Comparison of ENCODE assay signal across 21 cellular contexts in the genomic region with DNA sequence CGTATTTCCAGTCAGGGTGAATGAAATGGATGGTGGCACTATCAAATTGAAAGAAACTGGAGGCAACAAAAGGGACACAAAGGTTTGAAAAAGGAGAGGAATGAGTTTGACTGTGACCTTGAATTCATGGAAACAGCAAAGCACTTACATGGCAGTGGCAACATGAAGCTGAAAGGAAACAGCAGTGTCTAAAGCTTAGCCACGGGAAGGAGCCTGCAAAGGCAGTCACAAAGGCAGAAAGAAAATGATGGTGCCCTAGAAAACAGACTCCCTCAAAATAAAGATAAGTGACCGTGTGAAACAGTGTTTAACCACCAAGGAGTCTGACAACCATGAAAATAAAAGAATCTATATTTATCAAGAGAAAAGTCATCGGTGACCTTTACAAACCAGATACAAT. TPM values are rescaled to one million over a fixed set of nuclear protein-coding genes. Genes with fewer than 3 reads are reported as not detected.
DNase-seq lines count a peak whose midpoint lies in the region; ATAC-seq, FAIRE-seq and TF ChIP-seq lines count a peak whose summit lies in the region.
"Had no signal": no experiment of that assay in that cellular context is flagged by ENCODE, and none has a peak within 500 bp of the region (broad histone marks: within the 10 kb centered on the region; RNA-seq: fewer than 3 reads in every experiment).

No MANE protein-coding gene starts in this region.

- H3K4me1 ChIP-seq in left lung = no peaks in the 10 kb centered on the region
- H3K4me1 ChIP-seq: HAP-1 had no signal

- intact Hi-C loops in activated CD8-positive, alpha-beta T cell treated with anti-CD3 and anti-CD28 coated beads for 36 hours (cut with micrococcal nuclease) = no loop called here
- intact Hi-C loops in CD14-positive monocyte (cut with micrococcal nuclease) = no loop called here
- intact Hi-C loops in left lung (cut with DNase I) = no loop called here

- ATAC-seq in activated CD8-positive, alpha-beta T cell treated with anti-CD3 and anti-CD28 coated beads for 36 hours = no peak
- ATAC-seq in activated CD8-positive, alpha-beta T cell treated with anti-CD3 and anti-CD28 coated beads, Interleukin-2, amount 10 ng/mL, durations not matched to agents 7 days and 5 days = no peak
- ATAC-seq in naive B cell (ENCODE audit: low read depth in 2 of 2) = no peak
- ATAC-seq in left lung = no peak

- no peak for DNase-seq in activated CD8-positive, alpha-beta T cell treated with anti-CD3 and anti-CD28 coated beads for 36 hours
- DNase-seq in activated CD8-positive, alpha-beta T cell treated with anti-CD3 and anti-CD28 coated beads, Interleukin-2, amount 10 ng/mL, durations not matched to agents 7 days and 5 days = no peak
- DNase-seq in CD14-positive monocyte (ENCODE audit: low spot score) (no peak), naive B cell (no peak), HTR-8/SVneo (ENCODE audit: insufficient read length, low spot score) (no peak), left lung (no peak)
- DNase-seq: GM23248, KG1, NCI-H1092, NCI-H1436 treated with DMSO at 0.1 percent for 48 hours, NCI-H1930, NCI-H510A, SIG-M5 had no signal

- no peaks in the 10 kb centered on the region for H3K27me3 ChIP-seq in left lung

- no peaks in the 10 kb centered on the region for H3K27me3 Mint-ChIP-seq in activated CD8-positive, alpha-beta T cell treated with anti-CD3 and anti-CD28 coated beads for 36 hours
- H3K27me3 Mint-ChIP-seq in activated CD8-positive, alpha-beta T cell treated with anti-CD3 and anti-CD28 coated beads, Interleukin-2, amount 10 ng/mL, durations not matched to agents 7 days and 5 days (ENCODE audit: low read depth) = no peaks in the 10 kb centered on the region
- H3K27me3 Mint-ChIP-seq in CD14-positive monocyte (ENCODE audit: low read depth in 3 of 3) (peaks cover 0 to 2% (median 0%) of the 10 kb centered on the region in 3 donors), naive B cell (no peaks in the 10 kb centered on the region)
- no peaks in the 10 kb centered on the region for H3K27me3 Mint-ChIP-seq in activated naive CD8-positive, alpha-beta T cell

- POLR2A ChIA-PET in activated CD8-positive, alpha-beta T cell treated with anti-CD3 and anti-CD28 coated beads for 36 hours (lab: Charles Lee) = interaction anchor here (1.7 kb wide), 1 partner anchor 19 kb away, joined by 5 read pairs; no protein-coding TSS in a partner anchor
- POLR2A ChIA-PET in activated CD8-positive, alpha-beta T cell treated with anti-CD3 and anti-CD28 coated beads, Interleukin-2, amount 10 ng/mL, durations not matched to agents 7 days and 5 days (lab: Charles Lee) = no interaction called here

- H3K36me3 ChIP-seq in left lung = peaks cover 0 to 98% of the 10 kb centered on the region in 2 donors

- TF ChIP-seq CTCF in activated CD8-positive, alpha-beta T cell treated with anti-CD3 and anti-CD28 coated beads for 36 hours (IDR thresholded peaks at IDR 0.05) = no peak
- TF ChIP-seq CTCF in CD14-positive monocyte (IDR thresholded peaks at IDR 0.05) (no peak), left lung (IDR thresholded peaks at IDR 0.05) (no peak)

- H3K4me1 Mint-ChIP-seq in activated CD8-positive, alpha-beta T cell treated with anti-CD3 and anti-CD28 coated beads for 36 hours (ENCODE audit: low read depth) = no peaks in the 10 kb centered on the region
- H3K4me1 Mint-ChIP-seq in activated CD8-positive, alpha-beta T cell treated with anti-CD3 and anti-CD28 coated beads, Interleukin-2, amount 10 ng/mL, durations not matched to agents 7 days and 5 days (ENCODE audit: low read depth) = no peaks in the 10 kb centered on the region
- H3K4me1 Mint-ChIP-seq in CD14-positive monocyte (peaks cover 5% of the 10 kb centered on the region), naive B cell (peaks cover 0 to 3% (median 0%) of the 10 kb centered on the region in 3 donors)
- H3K4me1 Mint-ChIP-seq in activated naive CD8-positive, alpha-beta T cell (ENCODE audit: low read depth) = peaks cover 2% of the 10 kb centered on the region

- no peak overlapping the region for H3K4me3 Mint-ChIP-seq in activated CD8-positive, alpha-beta T cell treated with anti-CD3 and anti-CD28 coated beads for 36 hours
- H3K4me3 Mint-ChIP-seq in activated CD8-positive, alpha-beta T cell treated with anti-CD3 and anti-CD28 coated beads, Interleukin-2, amount 10 ng/mL, durations not matched to agents 7 days and 5 days = no peak overlapping the region
- H3K4me3 Mint-ChIP-seq in CD14-positive monocyte (no peak overlapping the region), naive B cell (peak overlapping the region in 1 of 8 donors; percentile 69)
- H3K4me3 Mint-ChIP-seq in activated naive CD8-positive, alpha-beta T cell = no peak overlapping the region

- peaks cover 73% of the 10 kb centered on the region for H3K36me3 Mint-ChIP-seq in activated CD8-positive, alpha-beta T cell treated with anti-CD3 and anti-CD28 coated beads for 36 hours (ENCODE audit: low read depth)
- peaks cover 79% of the 10 kb centered on the region for H3K36me3 Mint-ChIP-seq in activated CD8-positive, alpha-beta T cell treated with anti-CD3 and anti-CD28 coated beads, Interleukin-2, amount 10 ng/mL, durations not matched to agents 7 days and 5 days (ENCODE audit: low read depth)
- H3K36me3 Mint-ChIP-seq in CD14-positive monocyte (peaks cover 85 to 96% of the 10 kb centered on the region in 2 donors), naive B cell (peaks cover 40 to 47% of the 10 kb centered on the region in 2 donors)
- H3K36me3 Mint-ChIP-seq in activated naive CD8-positive, alpha-beta T cell = peaks cover 33% of the 10 kb centered on the region

- H3K9me3 ChIP-seq in left lung = no peaks in the 10 kb centered on the region
- H3K9me3 ChIP-seq: HAP-1 had no signal

- FAIRE-seq in HTR-8/SVneo (lab: Jason Lieb, UNC) = no peak
- FAIRE-seq: A204.1, G401.6, GM12892 had no signal

- CTCF ChIA-PET in activated CD8-positive, alpha-beta T cell treated with anti-CD3 and anti-CD28 coated beads for 36 hours (lab: Charles Lee) = no interaction called here
- CTCF ChIA-PET in activated CD8-positive, alpha-beta T cell treated with anti-CD3 and anti-CD28 coated beads, Interleukin-2, amount 10 ng/mL, durations not matched to agents 7 days and 5 days (lab: Charles Lee) = no interaction called here

- peak overlapping the region; percentile 2 for H3K27ac Mint-ChIP-seq in activated CD8-positive, alpha-beta T cell treated with anti-CD3 and anti-CD28 coated beads for 36 hours
- no peak overlapping the region for H3K27ac Mint-ChIP-seq in activated CD8-positive, alpha-beta T cell treated with anti-CD3 and anti-CD28 coated beads, Interleukin-2, amount 10 ng/mL, durations not matched to agents 7 days and 5 days
- H3K27ac Mint-ChIP-seq in CD14-positive monocyte = peak overlapping the region in 5 of 7 donors; percentile 1 to 71 (median 19)
- peak overlapping the region; percentile 54 for H3K27ac Mint-ChIP-seq in activated naive CD8-positive, alpha-beta T cell
- H3K27ac Mint-ChIP-seq in naive B cell = peak overlapping the region in 4 of 6 donors; percentile 7 to 42 (median 18)

- no peaks in the 10 kb centered on the region for H3K9me3 Mint-ChIP-seq in activated CD8-positive, alpha-beta T cell treated with anti-CD3 and anti-CD28 coated beads for 36 hours
- no peaks in the 10 kb centered on the region for H3K9me3 Mint-ChIP-seq in activated CD8-positive, alpha-beta T cell treated with anti-CD3 and anti-CD28 coated beads, Interleukin-2, amount 10 ng/mL, durations not matched to agents 7 days and 5 days (ENCODE audit: insufficient read depth)
- H3K9me3 Mint-ChIP-seq in CD14-positive monocyte (peaks cover 0 to 2% (median 0%) of the 10 kb centered on the region in 7 donors), naive B cell (no peaks in the 10 kb centered on the region)
- no peaks in the 10 kb centered on the region for H3K9me3 Mint-ChIP-seq in activated naive CD8-positive, alpha-beta T cell (ENCODE audit: low read depth)

- H3K4me3 ChIP-seq in left lung = no peak overlapping the region
- H3K4me3 ChIP-seq: GM23248, HAP-1 had no signal

- H3K27ac ChIP-seq in left lung = no peak overlapping the region
- H3K27ac ChIP-seq: C4-2B, GM23248, HL-60, RWPE1 had no signal

RNA-seq across cellular contexts. Expression of a gene that starts 51.2 kb away (rescaled TPM):
- 10 to 100 TPM; 79.8 to 89.9 TPM for total RNA-seq in activated CD8-positive, alpha-beta T cell treated with anti-CD3 and anti-CD28 coated beads for 36 hours
- total RNA-seq in activated CD8-positive, alpha-beta T cell treated with anti-CD3 and anti-CD28 coated beads, Interleukin-2, amount 10 ng/mL, durations not matched to agents 7 days and 5 days = 100 to 1,000 TPM; 120 to 122 TPM
- polyA plus RNA-seq in CD14-positive monocyte (10 to 100 TPM; 26.5 to 34.3 TPM), naive B cell (ENCODE audit: low read depth in 6 of 6) (10 to 100 TPM; 42.5 to 100.0 (median 65.9) TPM)
- total RNA-seq in left lung = 10 to 100 TPM; 57.4 to 87.7 TPM
